9 cellular contexts compared by ENCODE assay signal in genomic region chr13:97849305-97849704, GRCh38.
DNase-seq lines count a peak whose midpoint lies in the region; ATAC-seq and TF ChIP-seq lines count a peak whose summit lies in the region.
"Had no signal": no experiment of that assay in that cellular context is flagged by ENCODE, and none has a peak within 500 bp of the region (broad histone marks: within the 10 kb centered on the region; RNA-seq: fewer than 3 reads in every experiment).

No MANE protein-coding gene starts in this region.

- H3K9me3 Mint-ChIP-seq in neural crest cell = peaks cover 4% of the 10 kb centered on the region

- no peak overlapping the region for H3K27ac ChIP-seq in VCaP
- H3K27ac ChIP-seq: BLaER1 had no signal

- H3K4me1 Mint-ChIP-seq in neural crest cell = peaks cover 4% of the 10 kb centered on the region

- H3K36me3 Mint-ChIP-seq in neural crest cell (ENCODE audit: low read depth) = no peaks in the 10 kb centered on the region

- TF ChIP-seq CTCF in VCaP (conservative IDR thresholded peaks at IDR 0.05) (peak; percentile 86), neural crest cell (conservative IDR thresholded peaks at IDR 0.05) (peak; percentile 55)

- H3K27ac Mint-ChIP-seq in neural crest cell (ENCODE audit: unreplicated experiment) = no peak overlapping the region

- DNase-seq in NCI-H2081 (lab: John Stamatoyannopoulos, UW) = peak; percentile 30 to 54
- DNase-seq in NCI-H2081 treated with DMSO at 0.1 percent for 48 hours (lab: John Stamatoyannopoulos, UW) = no peak
- DNase-seq in KBM-7 = peak; percentile 76
- no peak for DNase-seq in neural crest cell (ENCODE audit: low read depth, low spot score)
- DNase-seq in NCI-H1694 treated with DMSO at 0.1 percent for 48 hours (lab: John Stamatoyannopoulos, UW) = no peak
- DNase-seq in GF-D8 (lab: John Stamatoyannopoulos, UW) = no peak

- in situ Hi-C loops in KBM-7 (cut with MboI; ENCODE audit: low pct_unique_long_range_greater_than_20kb, low sequenced_read_pairs) = no loop called here

- no peak overlapping the region for H3K4me3 Mint-ChIP-seq in neural crest cell

- no peaks in the 10 kb centered on the region for H3K27me3 Mint-ChIP-seq in neural crest cell (ENCODE audit: low read depth)

- peak; percentile 93 for ATAC-seq in GM21786 (IDR thresholded peaks at IDR 0.05; ENCODE audit: unreplicated experiment)

Comparison
In these comparisons a context has a peak if more than half of its experiments do, and no peak if none do; other contexts are left out.
1. DNase-seq: peak in NCI-H2081 (2 of 2) and KBM-7 (single experiment); none in NCI-H2081 treated with DMSO at 0.1 percent for 48 hours (single experiment), neural crest cell (single experiment), NCI-H1694 treated with DMSO at 0.1 percent for 48 hours (single experiment) and GF-D8 (single experiment).